In the genomic region with DNA sequence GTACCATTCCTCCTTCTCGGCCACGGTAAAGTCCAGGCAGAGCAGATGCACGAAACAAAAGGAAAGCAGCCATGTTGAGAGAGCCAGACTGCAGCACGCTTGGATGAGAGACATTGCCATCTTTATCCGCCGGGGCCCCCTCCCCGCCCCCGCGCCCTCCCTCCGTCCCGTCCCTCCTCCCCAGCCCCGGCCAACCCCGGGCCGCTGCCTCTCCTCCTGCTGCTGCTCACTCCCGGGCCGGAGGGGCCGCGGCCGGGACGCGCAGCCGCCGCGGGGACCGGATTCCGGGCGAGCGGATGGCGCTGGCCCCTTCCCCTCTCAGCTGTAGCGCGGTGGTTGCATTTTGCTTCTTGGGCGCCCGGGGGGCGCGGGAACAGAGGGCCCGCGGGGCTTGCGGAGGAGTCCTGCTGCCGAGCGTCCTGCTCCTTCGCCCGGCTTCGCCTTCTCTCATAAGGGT, we compare ENCODE assay signal across 8 cellular contexts. TPM values are rescaled to one million over a fixed set of nuclear protein-coding genes. Genes with fewer than 3 reads are reported as not detected.
DNase-seq lines count a peak whose midpoint lies in the region; ATAC-seq and TF ChIP-seq lines count a peak whose summit lies in the region.

No MANE protein-coding gene starts in this region.

- CTCF ChIA-PET in activated naive CD4-positive, alpha-beta T cell treated with anti-CD3 and anti-CD28 coated beads, Interleukin-2, amount 10 ng/mL, durations not matched to agents 7 days and 5 days (lab: Charles Lee), result interaction anchor here (0.6 to 2.1 kb wide), 3 partner anchors 192 to 1524 kb away, joined by 3 to 5 read pairs (median 3); no protein-coding TSS in a partner anchor
- CTCF ChIA-PET in activated CD8-positive, alpha-beta T cell treated with anti-CD3 and anti-CD28 coated beads, Interleukin-2, amount 10 ng/mL, durations not matched to agents 7 days and 5 days (lab: Charles Lee), result interaction anchor here (0.9 to 1.5 kb wide), 2 partner anchors 22 to 272 kb away, joined by 4 to 9 read pairs; no protein-coding TSS in a partner anchor

- peak overlapping the region; percentile 67 for H3K27ac ChIP-seq in osteoblast (ENCODE audit: low read depth, low read length)

- intact Hi-C loops in Right ventricle myocardium inferior (cut with DNase I), result loop anchor here (1.0 to 5.0 kb wide), 4 partner anchors 130 to 271 kb away; no protein-coding TSS in a partner anchor

- peaks cover 62% of the 10 kb centered on the region for H3K27me3 Mint-ChIP-seq in activated naive CD4-positive, alpha-beta T cell treated with anti-CD3 and anti-CD28 coated beads, Interleukin-2, amount 10 ng/mL, durations not matched to agents 7 days and 5 days
- H3K27me3 Mint-ChIP-seq in activated CD8-positive, alpha-beta T cell treated with anti-CD3 and anti-CD28 coated beads, Interleukin-2, amount 10 ng/mL, durations not matched to agents 7 days and 5 days (ENCODE audit: low read depth), result peaks cover 71% of the 10 kb centered on the region

- ATAC-seq in HG03066 (IDR thresholded peaks at IDR 0.05; ENCODE audit: low read depth, unreplicated experiment), result peak; percentile 19
- ATAC-seq in activated CD8-positive, alpha-beta T cell treated with anti-CD3 and anti-CD28 coated beads, Interleukin-2, amount 10 ng/mL, durations not matched to agents 7 days and 5 days, result peak; percentile 38
- peak; percentile 77 for ATAC-seq in Right ventricle myocardium inferior

- peak overlapping the region; percentile 95 for H3K4me3 ChIP-seq in osteoblast (ENCODE audit: insufficient read depth, low read length)

- peak overlapping the region; percentile 90 for H2AFZ ChIP-seq in osteoblast (ENCODE audit: low read length)

- H3K9me3 ChIP-seq in osteoblast (ENCODE audit: low read depth, low read length), result no peaks in the 10 kb centered on the region

- no peak overlapping the region for H3K4me3 Mint-ChIP-seq in activated naive CD4-positive, alpha-beta T cell treated with anti-CD3 and anti-CD28 coated beads, Interleukin-2, amount 10 ng/mL, durations not matched to agents 7 days and 5 days
- peak overlapping the region; percentile 70 for H3K4me3 Mint-ChIP-seq in activated CD8-positive, alpha-beta T cell treated with anti-CD3 and anti-CD28 coated beads, Interleukin-2, amount 10 ng/mL, durations not matched to agents 7 days and 5 days

- H3K36me3 Mint-ChIP-seq in activated naive CD4-positive, alpha-beta T cell treated with anti-CD3 and anti-CD28 coated beads, Interleukin-2, amount 10 ng/mL, durations not matched to agents 7 days and 5 days, result no peaks in the 10 kb centered on the region
- no peaks in the 10 kb centered on the region for H3K36me3 Mint-ChIP-seq in activated CD8-positive, alpha-beta T cell treated with anti-CD3 and anti-CD28 coated beads, Interleukin-2, amount 10 ng/mL, durations not matched to agents 7 days and 5 days (ENCODE audit: low read depth)

- H4K20me1 ChIP-seq in osteoblast (ENCODE audit: insufficient read depth, low read length), result peaks cover 17% of the 10 kb centered on the region

- H3K9me3 Mint-ChIP-seq in activated naive CD4-positive, alpha-beta T cell treated with anti-CD3 and anti-CD28 coated beads, Interleukin-2, amount 10 ng/mL, durations not matched to agents 7 days and 5 days, result no peaks in the 10 kb centered on the region
- H3K9me3 Mint-ChIP-seq in activated CD8-positive, alpha-beta T cell treated with anti-CD3 and anti-CD28 coated beads, Interleukin-2, amount 10 ng/mL, durations not matched to agents 7 days and 5 days (ENCODE audit: insufficient read depth), result no peaks in the 10 kb centered on the region

- POLR2A ChIA-PET in activated CD8-positive, alpha-beta T cell treated with anti-CD3 and anti-CD28 coated beads, Interleukin-2, amount 10 ng/mL, durations not matched to agents 7 days and 5 days (lab: Charles Lee), result no interaction called here

- peaks cover 48% of the 10 kb centered on the region for H3K79me2 ChIP-seq in osteoblast (ENCODE audit: insufficient read depth, low read length)

- no peaks in the 10 kb centered on the region for H3K36me3 ChIP-seq in osteoblast (ENCODE audit: insufficient read depth, low read length)

- H3K4me1 ChIP-seq in osteoblast (ENCODE audit: insufficient read depth, low read length), result peaks cover 20% of the 10 kb centered on the region

- peaks cover 29% of the 10 kb centered on the region for H3K27me3 ChIP-seq in osteoblast (ENCODE audit: insufficient read depth, low read length)

- no peak for TF ChIP-seq CTCF in osteoblast (IDR thresholded peaks at IDR 0.05; ENCODE audit: extremely low read depth, low read depth, low read length)

- peaks cover 12% of the 10 kb centered on the region for H3K4me1 Mint-ChIP-seq in activated naive CD4-positive, alpha-beta T cell treated with anti-CD3 and anti-CD28 coated beads, Interleukin-2, amount 10 ng/mL, durations not matched to agents 7 days and 5 days
- H3K4me1 Mint-ChIP-seq in activated CD8-positive, alpha-beta T cell treated with anti-CD3 and anti-CD28 coated beads, Interleukin-2, amount 10 ng/mL, durations not matched to agents 7 days and 5 days (ENCODE audit: low read depth), result peaks cover 10% of the 10 kb centered on the region

- peak overlapping the region; percentile 93 for H3K4me2 ChIP-seq in osteoblast (ENCODE audit: insufficient read depth, low read length)

- no peak overlapping the region for H3K27ac Mint-ChIP-seq in activated naive CD4-positive, alpha-beta T cell treated with anti-CD3 and anti-CD28 coated beads, Interleukin-2, amount 10 ng/mL, durations not matched to agents 7 days and 5 days
- H3K27ac Mint-ChIP-seq in activated CD8-positive, alpha-beta T cell treated with anti-CD3 and anti-CD28 coated beads, Interleukin-2, amount 10 ng/mL, durations not matched to agents 7 days and 5 days, result no peak overlapping the region

- DNase-seq in activated naive CD4-positive, alpha-beta T cell treated with anti-CD3 and anti-CD28 coated beads, Interleukin-2, amount 10 ng/mL, durations not matched to agents 7 days and 5 days, result peak; percentile 21
- no peak for DNase-seq in activated naive CD4-positive, alpha-beta T cell treated with Interleukin-2 at 50 U/mL for 16 hours
- DNase-seq in activated CD8-positive, alpha-beta T cell treated with anti-CD3 and anti-CD28 coated beads, Interleukin-2, amount 10 ng/mL, durations not matched to agents 7 days and 5 days, result peak; percentile 21
- DNase-seq in Right ventricle myocardium inferior (ENCODE audit: missing footprints) (no peak), osteoblast (ENCODE audit: insufficient read length, low spot score, missing footprints) (peak; percentile 97), COR-L47 (lab: John Stamatoyannopoulos, UW) (no peak), NOMO-1 treated with dmso at 0.1 percent for 144 hours (lab: John Stamatoyannopoulos, UW; ENCODE audit: unreplicated experiment) (no peak)

RNA-seq across cellular contexts. Expression of gene RNF150, which starts 0.6 kb away (rescaled TPM):
- not detected for total RNA-seq in activated CD8-positive, alpha-beta T cell treated with anti-CD3 and anti-CD28 coated beads, Interleukin-2, amount 10 ng/mL, durations not matched to agents 7 days and 5 days
- 56.1 TPM for total RNA-seq in Right ventricle myocardium inferior
- total RNA-seq in osteoblast, result 13.4 and 13.8 TPM in 2 replicates

Comparison
In these comparisons a context has a peak if more than half of its experiments do, and no peak if none do; other contexts are left out.
1. DNase-seq: peak in activated naive CD4-positive, alpha-beta T cell treated with anti-CD3 and anti-CD28 coated beads, Interleukin-2, amount 10 ng/mL, durations not matched to agents 7 days and 5 days (single experiment), activated CD8-positive, alpha-beta T cell treated with anti-CD3 and anti-CD28 coated beads, Interleukin-2, amount 10 ng/mL, durations not matched to agents 7 days and 5 days (single experiment) and osteoblast (single experiment); none in activated naive CD4-positive, alpha-beta T cell treated with Interleukin-2 at 50 U/mL for 16 hours (single experiment), Right ventricle myocardium inferior (single experiment), COR-L47 (single experiment) and NOMO-1 treated with dmso at 0.1 percent for 144 hours (single experiment).
2. ATAC-seq: peak in every context shown above with its lines; median percentile 77 in Right ventricle myocardium inferior; 38 in activated CD8-positive, alpha-beta T cell treated with anti-CD3 and anti-CD28 coated beads, Interleukin-2, amount 10 ng/mL, durations not matched to agents 7 days and 5 days; 19 in HG03066.
3. RNA of gene RNF150, which starts 0.6 kb away (total RNA-seq): 56.1 TPM in Right ventricle myocardium inferior (single experiment) and 13.4 to 13.8 TPM in osteoblast; not detected in activated CD8-positive, alpha-beta T cell treated with anti-CD3 and anti-CD28 coated beads, Interleukin-2, amount 10 ng/mL, durations not matched to agents 7 days and 5 days; every median in the first group is over 10 times any median in the second.